ENCODE assay signal across 21 cellular contexts in genomic region chr2:96341641-96342040, GRCh38. TPM values are rescaled to one million over a fixed set of nuclear protein-coding genes. Genes with fewer than 3 reads are reported as not detected.
DNase-seq lines count a peak whose midpoint lies in the region; ATAC-seq, FAIRE-seq and TF ChIP-seq lines count a peak whose summit lies in the region.
"Had no signal": no experiment of that assay in that cellular context is flagged by ENCODE, and none has a peak within 500 bp of the region (broad histone marks: within the 10 kb centered on the region; RNA-seq: fewer than 3 reads in every experiment).

No MANE protein-coding gene starts in this region.

- peaks cover 76% of the 10 kb centered on the region for H3K4me1 Mint-ChIP-seq in stimulated activated naive CD8-positive, alpha-beta T cell treated with anti-CD3 and anti-CD28 coated beads, Interleukin-15, Interleukin-2, amounts not matched to agents 100 ng/mL and 50 ng/mL, for 24 hours (ENCODE audit: low read depth)
- H3K4me1 Mint-ChIP-seq in stimulated activated naive CD8-positive, alpha-beta T cell treated with anti-CD3 and anti-CD28 coated beads, Interleukin-15, amount 100 ng/mL, for 72 hours, result peaks cover 48% of the 10 kb centered on the region
- peaks cover 6% of the 10 kb centered on the region for H3K4me1 Mint-ChIP-seq in astrocyte (ENCODE audit: low read depth, unreplicated experiment)

- no peak overlapping the region for H3K4me3 ChIP-seq in Panc1 (ENCODE audit: low read depth in 2 of 2, low read length in 2 of 2)
- no peak overlapping the region for H3K4me3 ChIP-seq in astrocyte (ENCODE audit: insufficient read depth, low read depth, low read length)
- H3K4me3 ChIP-seq: prostate gland, smooth muscle cell, thyroid gland had no signal

- peaks cover 55% of the 10 kb centered on the region for H3K79me2 ChIP-seq in astrocyte (ENCODE audit: insufficient read depth, low read length)

- H3K27me3 Mint-ChIP-seq in stimulated activated naive CD8-positive, alpha-beta T cell treated with anti-CD3 and anti-CD28 coated beads, Interleukin-15, Interleukin-2, amounts not matched to agents 100 ng/mL and 50 ng/mL, for 24 hours, result no peaks in the 10 kb centered on the region
- H3K27me3 Mint-ChIP-seq in stimulated activated naive CD8-positive, alpha-beta T cell treated with anti-CD3 and anti-CD28 coated beads, Interleukin-15, amount 100 ng/mL, for 72 hours, result no peaks in the 10 kb centered on the region
- no peaks in the 10 kb centered on the region for H3K27me3 Mint-ChIP-seq in astrocyte (ENCODE audit: low read depth, unreplicated experiment)
- H3K27me3 Mint-ChIP-seq: naive thymus-derived CD8-positive, alpha-beta T cell had no signal

- no peak for TF ChIP-seq CTCF in Panc1 (IDR thresholded peaks at IDR 0.05)
- TF ChIP-seq CTCF in astrocyte (IDR thresholded peaks at IDR 0.05; ENCODE audit: insufficient read depth, low read depth, low read length), result no peak

- no peak overlapping the region for H2AFZ ChIP-seq in astrocyte (ENCODE audit: low read depth, low read length)

- H3K27ac Mint-ChIP-seq in stimulated activated naive CD8-positive, alpha-beta T cell treated with anti-CD3 and anti-CD28 coated beads, Interleukin-15, Interleukin-2, amounts not matched to agents 100 ng/mL and 50 ng/mL, for 24 hours, result peak overlapping the region; percentile 26
- peak overlapping the region in 1 of 2 donors; percentile 72 for H3K27ac Mint-ChIP-seq in stimulated activated naive CD8-positive, alpha-beta T cell treated with anti-CD3 and anti-CD28 coated beads, Interleukin-15, amount 100 ng/mL, for 72 hours
- H3K27ac Mint-ChIP-seq in astrocyte (ENCODE audit: unreplicated experiment), result no peak overlapping the region

- CTCF ChIA-PET in Panc1 (lab: Charles Lee), result no interaction called here

- H4K20me1 ChIP-seq in astrocyte (ENCODE audit: insufficient read depth, low read length), result peaks cover 4% of the 10 kb centered on the region

- intact Hi-C loops in Panc1 (cut with micrococcal nuclease; ENCODE audit: unreplicated experiment), result no loop called here

- peaks cover 80% of the 10 kb centered on the region for H3K36me3 Mint-ChIP-seq in stimulated activated naive CD8-positive, alpha-beta T cell treated with anti-CD3 and anti-CD28 coated beads, Interleukin-15, Interleukin-2, amounts not matched to agents 100 ng/mL and 50 ng/mL, for 24 hours (ENCODE audit: low read depth)
- no peaks in the 10 kb centered on the region for H3K36me3 Mint-ChIP-seq in astrocyte (ENCODE audit: low read depth, unreplicated experiment)
- H3K36me3 Mint-ChIP-seq: naive thymus-derived CD8-positive, alpha-beta T cell had no signal

- in situ Hi-C loops in Panc1 (cut with HindIII; ENCODE audit: low pct_unique_long_range_greater_than_20kb, low sequenced_read_pairs), result no loop called here

- H3K27ac ChIP-seq in Panc1 (ENCODE audit: low read length) (peak overlapping the region; percentile 36; the same call in 1 of the 2 replicates), astrocyte (ENCODE audit: low read depth, low read length) (no peak overlapping the region)
- H3K27ac ChIP-seq: prostate gland, thyroid gland had no signal

- no peak overlapping the region for H3K4me3 Mint-ChIP-seq in stimulated activated naive CD8-positive, alpha-beta T cell treated with anti-CD3 and anti-CD28 coated beads, Interleukin-15, Interleukin-2, amounts not matched to agents 100 ng/mL and 50 ng/mL, for 24 hours
- H3K4me3 Mint-ChIP-seq in stimulated activated naive CD8-positive, alpha-beta T cell treated with anti-CD3 and anti-CD28 coated beads, Interleukin-15, amount 100 ng/mL, for 72 hours, result no peak overlapping the region
- no peak overlapping the region for H3K4me3 Mint-ChIP-seq in astrocyte (ENCODE audit: unreplicated experiment)

- H3K4me1 ChIP-seq in Panc1 (ENCODE audit: control insufficient read depth, insufficient read depth, low read length) (peaks cover 32% of the 10 kb centered on the region), astrocyte (ENCODE audit: insufficient read depth, low read length) (peaks cover 16% of the 10 kb centered on the region)
- H3K4me1 ChIP-seq: prostate gland, thyroid gland had no signal

- H3K4me2 ChIP-seq in astrocyte (ENCODE audit: low read length), result peak overlapping the region; percentile 42
- H3K4me2 ChIP-seq: smooth muscle cell had no signal

- POLR2A ChIA-PET in Panc1 (lab: Charles Lee), result interaction anchor here (0.6 kb wide), 1 partner anchor 14 kb away, joined by 3 read pairs; no protein-coding TSS in a partner anchor

- H3K9me3 ChIP-seq in Panc1 (ENCODE audit: control insufficient read depth, insufficient read depth, low read depth, low read length), result no peaks in the 10 kb centered on the region
- no peaks in the 10 kb centered on the region for H3K9me3 ChIP-seq in astrocyte (ENCODE audit: insufficient read depth, low read depth, low read length)
- H3K9me3 ChIP-seq: prostate gland, thyroid gland had no signal

- H3K27me3 ChIP-seq in Panc1 (ENCODE audit: control insufficient read depth, insufficient read depth, low read length) (no peaks in the 10 kb centered on the region), astrocyte (ENCODE audit: insufficient read depth, low read length) (no peaks in the 10 kb centered on the region)
- H3K27me3 ChIP-seq: thyroid gland had no signal

- no TSS peak for BruUV-seq in Panc1 (replicated peaks; lab: Mats Ljungman, UMichigan)

- no peak overlapping the region for H3K9ac ChIP-seq in astrocyte (ENCODE audit: low read length)

- no peaks in the 10 kb centered on the region for H3K9me3 Mint-ChIP-seq in stimulated activated naive CD8-positive, alpha-beta T cell treated with anti-CD3 and anti-CD28 coated beads, Interleukin-15, Interleukin-2, amounts not matched to agents 100 ng/mL and 50 ng/mL, for 24 hours
- H3K9me3 Mint-ChIP-seq in stimulated activated naive CD8-positive, alpha-beta T cell treated with anti-CD3 and anti-CD28 coated beads, Interleukin-15, amount 100 ng/mL, for 72 hours, result no peaks in the 10 kb centered on the region
- H3K9me3 Mint-ChIP-seq in astrocyte (ENCODE audit: unreplicated experiment), result no peaks in the 10 kb centered on the region
- H3K9me3 Mint-ChIP-seq: naive thymus-derived CD8-positive, alpha-beta T cell had no signal

- no peak for ATAC-seq in stimulated activated naive CD8-positive, alpha-beta T cell treated with anti-CD3 and anti-CD28 coated beads, Interleukin-15, amount 100 ng/mL, for 72 hours
- ATAC-seq in Panc1 (no peak), HG02588 (IDR thresholded peaks at IDR 0.05; ENCODE audit: unreplicated experiment) (no peak), HG02763 (IDR thresholded peaks at IDR 0.05; ENCODE audit: unreplicated experiment) (no peak)

- FAIRE-seq in astrocyte (lab: Jason Lieb, UNC), result no peak
- FAIRE-seq: endometrium, kidney had no signal

- H3K36me3 ChIP-seq in Panc1 (ENCODE audit: control insufficient read depth, insufficient read depth, low read length), result peaks cover 19% of the 10 kb centered on the region
- peaks cover 10% of the 10 kb centered on the region for H3K36me3 ChIP-seq in astrocyte (ENCODE audit: insufficient read depth, low read length)
- H3K36me3 ChIP-seq: prostate gland, thyroid gland had no signal

- DNase-seq in stimulated activated naive CD8-positive, alpha-beta T cell treated with anti-CD3 and anti-CD28 coated beads, Interleukin-15, amount 100 ng/mL, for 72 hours, result no peak
- DNase-seq in Panc1 (ENCODE audit: low read depth, low spot score) (no peak), astrocyte (ENCODE audit: low read depth) (no peak), NCI-H146 treated with DMSO at 0.1 percent for 48 hours (lab: John Stamatoyannopoulos, UW; ENCODE audit: unreplicated experiment) (no peak)
- DNase-seq: amygdala; C1 segment of cervical spinal cord; DND-41; hypothalamus; Kasumi-1; kidney; naive thymus-derived CD8-positive, alpha-beta T cell; NCI-H1417 treated with DMSO at 0.1 percent for 48 hours; NCI-H2171; NCI-H774; thyroid gland had no signal

RNA-seq across cellular contexts. Expression of gene NCAPH, which starts 6.1 kb away (rescaled TPM):
- total RNA-seq in Panc1 (2021; ENCODE audit: unreplicated experiment) (55.6 TPM), astrocyte (2.5 and 2.8 TPM in 2 replicates)
- 20.5 TPM for polyA plus RNA-seq in Panc1 (2012; ENCODE audit: insufficient read length)

RNA-seq across cellular contexts. Expression of gene ITPRIPL1, which starts 16.5 kb away (rescaled TPM):
- total RNA-seq in Panc1 (2021; ENCODE audit: unreplicated experiment) (12.2 TPM), astrocyte (0.10 and 0.45 TPM in 2 replicates)
- polyA plus RNA-seq in Panc1 (2012; ENCODE audit: insufficient read length), result 9.6 TPM

RNA-seq across cellular contexts. Expression of gene SNRNP200, which starts 36.3 kb away (rescaled TPM):
- 231 TPM for total RNA-seq in Panc1 (2021; ENCODE audit: unreplicated experiment)
- 251 TPM for polyA plus RNA-seq in Panc1 (2012; ENCODE audit: insufficient read length)
- 97.3 and 101 TPM in 2 replicates for total RNA-seq in astrocyte

Comparison
In these comparisons a context has a peak if more than half of its experiments do, and no peak if none do; other contexts are left out.
1. RNA of gene NCAPH, which starts 6.1 kb away (total RNA-seq): 55.6 TPM in Panc1 (single experiment); 2.5 to 2.8 TPM in astrocyte; every median in the first group is over 10 times any median in the second.